ENCODE assay signal across 24 cellular contexts in the genomic region with DNA sequence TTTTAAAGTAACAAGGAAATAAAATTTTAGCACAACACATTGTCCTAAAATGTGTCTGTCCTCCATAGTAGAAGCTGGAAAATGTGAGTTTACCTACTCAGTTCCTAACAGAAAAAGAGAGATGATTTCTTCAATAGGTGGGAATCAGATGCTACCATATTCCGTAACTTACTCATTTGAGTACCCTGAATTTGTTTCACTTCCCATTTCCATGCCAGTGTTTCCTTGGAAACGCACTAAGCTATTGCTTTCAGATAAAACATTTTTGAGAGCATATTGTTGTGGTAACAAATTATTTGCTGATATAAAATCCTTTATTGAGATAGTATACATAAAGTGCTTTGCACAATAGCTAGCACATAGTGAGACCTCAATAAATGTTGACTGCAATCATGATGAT.
"Had no signal": no experiment of that assay in that cellular context is flagged by ENCODE, and none has a peak within 500 bp of the region (broad histone marks: within the 10 kb centered on the region; RNA-seq: fewer than 3 reads in every experiment).

No MANE protein-coding gene starts in this region.

- H3K9me3 ChIP-seq: gastroesophageal sphincter, left ventricle myocardium inferior, right lobe of liver, thoracic aorta, uterus had no signal

- H3K4me3 ChIP-seq: coronary artery, dorsolateral prefrontal cortex, gastroesophageal sphincter, hepatocyte, left ventricle myocardium inferior, right lobe of liver, thoracic aorta, uterus had no signal

- H3K27me3 ChIP-seq: brain microvascular endothelial cell, dorsolateral prefrontal cortex, gastroesophageal sphincter, hepatocyte, right lobe of liver, uterus had no signal

- H3K27ac ChIP-seq: brain microvascular endothelial cell, coronary artery, dorsolateral prefrontal cortex, gastroesophageal sphincter, hepatocyte, left ventricle myocardium inferior, right lobe of liver, thoracic aorta, uterus had no signal

- DNase-seq: activated CD4-positive, alpha-beta memory T cell treated with anti-CD3 and anti-CD28 coated beads, Interleukin-2, amount 10 ng/mL, durations not matched to agents 7 days and 5 days; activated CD4-positive, alpha-beta T cell treated with anti-CD3 and anti-CD28 coated beads for 1 hour; activated CD4-positive, alpha-beta T cell treated with anti-CD3 and anti-CD28 coated beads, Interleukin-2, amount 10 ng/mL, durations not matched to agents 7 days and 5 days; activated CD8-positive, alpha-beta memory T cell treated with anti-CD3 and anti-CD28 coated beads, Interleukin-2, amount 50 U/mL, for 48 hours; activated gamma-delta T cell treated with Interleukin-2 at 50 U/mL for 16 hours; activated naive CD4-positive, alpha-beta T cell treated with anti-CD3 and anti-CD28 coated beads, Interleukin-2, amount 50 U/mL, for 16 hours; activated T-cell treated with anti-CD3 and anti-CD28 coated beads, Interleukin-2, amount 50 U/mL, for 24 hours; amniotic stem cell; brain microvascular endothelial cell; dorsolateral prefrontal cortex; effector memory CD4-positive, alpha-beta T cell; islet precursor cell; left ventricle myocardium inferior; right lobe of liver; stimulated activated CD4-positive, alpha-beta T cell treated with anti-CD3 and anti-CD28 coated beads, Interleukin-4, amount 100 ng/mL, for 24 hours; T1000; trophoblast cell; uterus had no signal

- ATAC-seq: gastroesophageal sphincter; right lobe of liver; stimulated activated effector memory CD8-positive, alpha-beta T cell treated with anti-CD3 and anti-CD28 coated beads, Interleukin-12 subunit alpha, Interleukin-12 subunit beta, amount 100 ng/mL, for 72 hours; WTC11 had no signal

- H3K4me1 ChIP-seq: gastroesophageal sphincter, left ventricle myocardium inferior, right lobe of liver, uterus had no signal

- H3K36me3 ChIP-seq: brain microvascular endothelial cell, gastroesophageal sphincter, left ventricle myocardium inferior, right lobe of liver, thoracic aorta, uterus had no signal
